1 cellular context compared by ENCODE assay signal in the genomic region with DNA sequence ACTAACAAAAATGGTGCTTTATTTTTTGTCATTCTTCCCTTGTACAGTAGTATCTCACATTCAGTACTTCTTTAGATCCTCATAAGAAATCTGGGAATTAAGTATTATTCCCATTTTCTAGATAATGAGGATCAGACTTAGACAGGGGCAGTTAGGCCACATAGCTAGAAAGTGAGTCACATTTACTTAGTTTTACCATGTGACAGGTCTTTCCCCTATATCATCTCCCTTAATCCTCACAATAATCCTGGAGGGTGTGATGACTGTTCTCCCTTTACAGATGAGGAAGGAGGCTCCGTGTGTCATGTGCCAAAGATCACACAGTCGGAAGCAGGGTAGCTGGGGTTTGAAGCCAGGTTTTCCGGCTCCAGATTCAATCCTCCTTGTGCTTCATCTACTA.
TF ChIP-seq lines count a peak whose summit lies in the region.

No MANE protein-coding gene starts in this region.

TF ChIP-seq in IMR-90, 13 proteins besides CTCF, POLR2A, EP300 and RAD21:
- TF ChIP-seq USF2 (IDR thresholded peaks at IDR 0.05; ENCODE audit: low read depth, low read length) (peak; percentile 17; the same call in 1 of the 2 replicates), NFE2L2 (IDR thresholded peaks at IDR 0.05; ENCODE audit: low read depth, low read length) (no peak), MAFK (IDR thresholded peaks at IDR 0.05; ENCODE audit: low read depth, low read length) (no peak)
- TF ChIP-seq, protein P1, sequence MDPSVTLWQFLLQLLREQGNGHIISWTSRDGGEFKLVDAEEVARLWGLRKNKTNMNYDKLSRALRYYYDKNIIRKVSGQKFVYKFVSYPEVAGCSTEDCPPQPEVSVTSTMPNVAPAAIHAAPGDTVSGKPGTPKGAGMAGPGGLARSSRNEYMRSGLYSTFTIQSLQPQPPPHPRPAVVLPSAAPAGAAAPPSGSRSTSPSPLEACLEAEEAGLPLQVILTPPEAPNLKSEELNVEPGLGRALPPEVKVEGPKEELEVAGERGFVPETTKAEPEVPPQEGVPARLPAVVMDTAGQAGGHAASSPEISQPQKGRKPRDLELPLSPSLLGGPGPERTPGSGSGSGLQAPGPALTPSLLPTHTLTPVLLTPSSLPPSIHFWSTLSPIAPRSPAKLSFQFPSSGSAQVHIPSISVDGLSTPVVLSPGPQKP (IDR thresholded peaks at IDR 0.05; ENCODE audit: borderline replicate concordance, low read depth, low read length): no peak
